Comparison of ENCODE assay signal across 8 cellular contexts in genomic region chr22:27107824-27108223, GRCh38.
DNase-seq lines count a peak whose midpoint lies in the region; ATAC-seq and TF ChIP-seq lines count a peak whose summit lies in the region.

No MANE protein-coding gene starts in this region.

- peak overlapping the region; percentile 83 for H2BK5ac ChIP-seq in mesenchymal stem cell (ENCODE audit: low read depth, low read length, poor library complexity, severe bottlenecking)

- H3K27ac ChIP-seq in mammary epithelial cell (ENCODE audit: insufficient read depth, low read depth, low read length) (no peak overlapping the region), mesenchymal stem cell (ENCODE audit: low read length, poor library complexity, severe bottlenecking) (peak overlapping the region; percentile 92)

- H3K14ac ChIP-seq in mesenchymal stem cell (ENCODE audit: low read length in 2 of 2): no peak overlapping the region

- no peaks in the 10 kb centered on the region for H3K79me2 ChIP-seq in mammary epithelial cell (ENCODE audit: insufficient read depth, low read length)

- no peak overlapping the region for H2BK120ac ChIP-seq in mesenchymal stem cell (ENCODE audit: low read depth, low read length)

- no peaks in the 10 kb centered on the region for H3K79me1 ChIP-seq in mesenchymal stem cell (replicated peaks; ENCODE audit: low read length, poor library complexity, severe bottlenecking)

- ATAC-seq in GM18867 (IDR thresholded peaks at IDR 0.05; ENCODE audit: unreplicated experiment) (no peak), HG03039 (IDR thresholded peaks at IDR 0.05; ENCODE audit: unreplicated experiment) (no peak)

- CTCF ChIA-PET in mammary epithelial cell (lab: Charles Lee; ENCODE audit: low non-redundant PET): interaction anchor here (0.6 kb wide), 1 partner anchor 27 kb away, joined by 4 read pairs; no protein-coding TSS in a partner anchor

- DNase-seq in AG20443 (ENCODE audit: low spot score) (peak; percentile 73), NCI-H1105 (lab: John Stamatoyannopoulos, UW) (peak; percentile 64), mammary epithelial cell (peak; percentile 94), mesenchymal stem cell (peak; percentile 91), OCI-M2 (lab: John Stamatoyannopoulos, UW; ENCODE audit: unreplicated experiment) (no peak), DMS114 treated with DMSO at 0.1 percent for 48 hours (lab: John Stamatoyannopoulos, UW; ENCODE audit: unreplicated experiment) (no peak)

- peak overlapping the region; percentile 2 to 17 for H2BK12ac ChIP-seq in mesenchymal stem cell (ENCODE audit: low read length in 2 of 2)

- H3K4me2 ChIP-seq in mammary epithelial cell (ENCODE audit: insufficient read depth, low read depth, low read length): no peak overlapping the region
- no peak overlapping the region for H3K4me2 ChIP-seq in mesenchymal stem cell (ENCODE audit: low read length, poor library complexity, severe bottlenecking)

- no peaks in the 10 kb centered on the region for H4K20me1 ChIP-seq in mammary epithelial cell (ENCODE audit: insufficient read depth, low read length)

- no peaks in the 10 kb centered on the region for H3K4me1 ChIP-seq in mammary epithelial cell (ENCODE audit: insufficient read depth, low read length)
- H3K4me1 ChIP-seq in mesenchymal stem cell (ENCODE audit: control insufficient read depth, insufficient read depth, low read depth, low read length): peaks cover 28% of the 10 kb centered on the region

- H3K9ac ChIP-seq in mammary epithelial cell (ENCODE audit: insufficient read depth, low read length): no peak overlapping the region
- no peak overlapping the region for H3K9ac ChIP-seq in mesenchymal stem cell (ENCODE audit: low read length)

- H3K4me3 ChIP-seq in mammary epithelial cell (replicated peaks in 1 of 3; ENCODE audit: insufficient read depth in 1 of 3, low read depth in 2 of 3, low read length in 3 of 3): no peak overlapping the region
- H3K4me3 ChIP-seq in mesenchymal stem cell (ENCODE audit: insufficient read depth in 1 of 2, low read depth in 1 of 2, low read length in 2 of 2): no peak overlapping the region

- no TSS peak for BruUV-seq in mammary epithelial cell (replicated peaks; lab: Mats Ljungman, UMichigan)

- dilution Hi-C loops in mammary epithelial cell (cut with HindIII; ENCODE audit: low sequenced_read_pairs): loop anchor here (5.0 kb wide), 1 partner anchor 51 kb away; no protein-coding TSS in a partner anchor

- no peak overlapping the region for H4K91ac ChIP-seq in mesenchymal stem cell (ENCODE audit: low read length)

- H4K8ac ChIP-seq in mesenchymal stem cell (ENCODE audit: low read length): no peak overlapping the region

- no peak overlapping the region for H2BK15ac ChIP-seq in mesenchymal stem cell (ENCODE audit: low read depth, poor library complexity, severe bottlenecking)

- H3K18ac ChIP-seq in mesenchymal stem cell (ENCODE audit: low read depth in 1 of 2, low read length in 2 of 2): peak overlapping the region in 1 of 2 experiments; percentile 31

- H3K9me3 ChIP-seq in mammary epithelial cell (replicated peaks; ENCODE audit: insufficient read depth, low read length) (no peaks in the 10 kb centered on the region), mesenchymal stem cell (ENCODE audit: control insufficient read depth, low read length) (peaks cover 11% of the 10 kb centered on the region)

- H2AK5ac ChIP-seq in mesenchymal stem cell (ENCODE audit: low read length, severe bottlenecking): peak overlapping the region; percentile 95

- intact Hi-C loops in mammary epithelial cell (cut with micrococcal nuclease): loop anchor here (2.0 kb wide), 1 partner anchor 367 kb away; no protein-coding TSS in a partner anchor

- in situ Hi-C loops in mammary epithelial cell (cut with MboI; ENCODE audit: low sequenced_read_pairs in 2 of 2): no loop called here

- H2AFZ ChIP-seq in mammary epithelial cell (ENCODE audit: low read depth, low read length): no peak overlapping the region
- H2AFZ ChIP-seq in mesenchymal stem cell (ENCODE audit: low read depth, low read length): no peak overlapping the region

- H3K36me3 ChIP-seq in mammary epithelial cell (ENCODE audit: insufficient read depth, low read length): no peaks in the 10 kb centered on the region
- H3K36me3 ChIP-seq in mesenchymal stem cell (ENCODE audit: control insufficient read depth in 1 of 2, insufficient read depth in 2 of 2, low read depth in 1 of 2, low read length in 2 of 2): no peaks in the 10 kb centered on the region

- TF ChIP-seq CTCF in mammary epithelial cell (conservative IDR thresholded peaks at IDR 0.05 in 1 of 2, IDR thresholded peaks at IDR 0.05 in 1 of 2; ENCODE audit: extremely low read depth in 1 of 2, insufficient read depth in 1 of 2, low read depth in 1 of 2, low read length in 2 of 2): no peak

- no peak overlapping the region for H3K4ac ChIP-seq in mesenchymal stem cell (ENCODE audit: low read depth in 1 of 2, low read length in 2 of 2)

- 0% methylated on average over 2 of the region's 2 CpGs for WGBS in mammary epithelial cell (ENCODE audit: low coverage, missing lambda C conversion rate)
- 31% methylated on average over 2 of the region's 2 CpGs for WGBS in mesenchymal stem cell

- no peak overlapping the region for H3K23ac ChIP-seq in mesenchymal stem cell (ENCODE audit: low read length in 2 of 2)

- H3K27me3 ChIP-seq in mammary epithelial cell (ENCODE audit: insufficient read depth, low read length) (peaks cover 47% of the 10 kb centered on the region), mesenchymal stem cell (ENCODE audit: control insufficient read depth in 1 of 2, insufficient read depth in 1 of 2, low read length in 2 of 2) (peaks cover 0 to 41% of the 10 kb centered on the region in 2 experiments)

Comparison
In these comparisons a context has a peak if more than half of its experiments do, and no peak if none do; other contexts are left out.
1. DNase-seq: peak in AG20443 (single experiment), NCI-H1105 (single experiment), mammary epithelial cell (single experiment) and mesenchymal stem cell (single experiment); none in OCI-M2 (single experiment) and DMS114 treated with DMSO at 0.1 percent for 48 hours (single experiment).